Comparison of ENCODE assay signal across 27 cellular contexts in genomic region chrX:149129767-149130166, GRCh38.
DNase-seq lines count a peak whose midpoint lies in the region; ATAC-seq, FAIRE-seq and TF ChIP-seq lines count a peak whose summit lies in the region.
"Had no signal": no experiment of that assay in that cellular context is flagged by ENCODE, and none has a peak within 500 bp of the region (broad histone marks: within the 10 kb centered on the region; RNA-seq: fewer than 3 reads in every experiment).

No MANE protein-coding gene starts in this region.

- RAD21 ChIA-PET in GM12878 (lab: Charles Lee; ENCODE audit: unreplicated experiment), result interaction anchor here (0.6 kb wide), 1 partner anchor 155 kb away, joined by 3 read pairs; no protein-coding TSS in a partner anchor

- 24% methylated on average over 5 of the region's 5 CpGs for WGBS in GM12878 (ENCODE audit: insufficient coverage, insufficient replicate concordance, low lambda C conversion rate, missing lambda C conversion rate)

- no peak overlapping the region for H2AFZ ChIP-seq in GM12878 (ENCODE audit: control insufficient read depth, low read depth, low read length)
- H2AFZ ChIP-seq: PC-9 had no signal

- no peak for FAIRE-seq in GM12878 (lab: Jason Lieb, UNC)
- FAIRE-seq: A549 had no signal

- intact Hi-C loops in GM12878 (cut with micrococcal nuclease; ENCODE audit: unreplicated experiment), result loop anchor here (10.0 kb wide), 2 partner anchors 155 to 215 kb away; no protein-coding TSS in a partner anchor
- intact Hi-C loops in left ventricle myocardium superior (cut with micrococcal nuclease), result no loop called here
- intact Hi-C loops in colonic mucosa (cut with DNase I), result no loop called here

- POLR2A ChIA-PET in HEK293 (lab: Yijun Ruan, JAX), result no interaction called here
- POLR2A ChIA-PET in GM12878 (lab: Charles Lee), result interaction anchor here (0.8 kb wide), 1 partner anchor 89 kb away, joined by 3 read pairs; no protein-coding TSS in a partner anchor

- H3K4me1 ChIP-seq in HEK293 (ENCODE audit: control insufficient read depth, insufficient read depth, low read length) (peaks cover 6% of the 10 kb centered on the region; the same call in 1 of the 2 replicates), GM12878 (ENCODE audit: control insufficient read depth, insufficient read depth, low read length) (no peaks in the 10 kb centered on the region), colonic mucosa (no peaks in the 10 kb centered on the region)
- H3K4me1 ChIP-seq: A549, gastroesophageal sphincter, upper lobe of left lung had no signal

- H3K27me3 ChIP-seq in GM12878 (replicated peaks in 1 of 2; ENCODE audit: control insufficient read depth in 2 of 2, insufficient read depth in 2 of 2, low read length in 1 of 2) (no peaks in the 10 kb centered on the region), colonic mucosa (no peaks in the 10 kb centered on the region)
- H3K27me3 ChIP-seq: gastroesophageal sphincter, neutrophil, upper lobe of left lung had no signal

- peak; percentile 66 for ATAC-seq in GM12878
- no peak for ATAC-seq in left ventricle myocardium superior
- ATAC-seq in GM21619 (IDR thresholded peaks at IDR 0.05; ENCODE audit: unreplicated experiment), result no peak
- ATAC-seq: A549, esophagus mucosa, gastroesophageal sphincter had no signal

- in situ Hi-C loops in GM12878 (cut with MboI), result no loop called here

- CTCF ChIA-PET in HEK293 (lab: Yijun Ruan, JAX) (no interaction called here), GM12878 (lab: Yijun Ruan, JAX) (no interaction called here)

- TF ChIP-seq CTCF in HEK293 (tag by site-specific recombination; IDR thresholded peaks at IDR 0.05) (no peak), GM12878 (IDR thresholded peaks at IDR 0.05 in 2 of 3, conservative IDR thresholded peaks at IDR 0.05 in 1 of 3; ENCODE audit: control insufficient read depth in 2 of 3, extremely low read depth in 1 of 3, insufficient read depth in 1 of 3, low read depth in 3 of 3, low read length in 3 of 3) (no peak), colonic mucosa (IDR thresholded peaks at IDR 0.05) (no peak)

- no peak for TF ChIP-seq EP300 in GM12878 (IDR thresholded peaks at IDR 0.05; ENCODE audit: borderline replicate concordance in 1 of 2, control insufficient read depth in 1 of 2, low read depth in 2 of 2, low read length in 2 of 2)

- no peak overlapping the region for H3K27ac ChIP-seq in HEK293 (ENCODE audit: extremely low read depth, low read depth, low read length)
- H3K27ac ChIP-seq in GM12878 (ENCODE audit: control insufficient read depth, insufficient read depth), result no peak overlapping the region
- no peak overlapping the region for H3K27ac ChIP-seq in colonic mucosa
- H3K27ac ChIP-seq: A549, gastroesophageal sphincter, neutrophil, PC-9, upper lobe of left lung had no signal

- no peaks in the 10 kb centered on the region for H4K20me1 ChIP-seq in GM12878 (ENCODE audit: control insufficient read depth, insufficient read depth)

- H3K9me3 ChIP-seq in HEK293 (ENCODE audit: control insufficient read depth, insufficient read depth, low read depth, low read length) (no peaks in the 10 kb centered on the region), GM12878 (replicated peaks; ENCODE audit: control insufficient read depth, insufficient read depth, low read length) (no peaks in the 10 kb centered on the region), colonic mucosa (no peaks in the 10 kb centered on the region)
- H3K9me3 ChIP-seq: A549, gastroesophageal sphincter, neutrophil, upper lobe of left lung had no signal

- BruUV-seq in GM12878 (replicated peaks; lab: Mats Ljungman, UMichigan), result no TSS peak

- no peak overlapping the region for H3K4me2 ChIP-seq in GM12878 (ENCODE audit: control insufficient read depth, insufficient read depth)
- H3K4me2 ChIP-seq: A549, PC-9 had no signal

- H3K4me3 ChIP-seq in HEK293 (ENCODE audit: low read depth, low read length) (no peak overlapping the region), GM12878 (no peak overlapping the region), colonic mucosa (no peak overlapping the region)
- H3K4me3 ChIP-seq: A549, gastroesophageal sphincter, PC-9, upper lobe of left lung had no signal

- DNase-seq in A172 (ENCODE audit: low spot score) (peak; percentile 21), GM12878 (ENCODE audit: low read depth, low spot score) (no peak), left kidney (ENCODE audit: low read depth, low spot score) (peak; percentile 71), dedifferentiated amniotic fluid mesenchymal stem cell (ENCODE audit: extremely low spot score) (no peak), left ventricle myocardium superior (no peak), colonic mucosa (no peak)
- DNase-seq: activated B cell treated with CpG ODN at 0.5 μM for 24 hours; activated CD4-positive, alpha-beta T cell treated with anti-CD3 and anti-CD28 coated beads, Interleukin-2, amount 50 U/mL, for 48 hours; activated CD8-positive, alpha-beta memory T cell treated with anti-CD3 and anti-CD28 coated beads, Interleukin-2, amount 50 U/mL, for 4 hours; cerebellar nuclear complex; DMS79 treated with DMSO at 0.1 percent for 48 hours; effector memory CD4-positive, alpha-beta T cell; HCEC 1CT; hypothalamus; KBM-7; MV-4-11; NCI-H510A treated with DMSO at 0.1 percent for 48 hours; PC-9; SHP77 treated with DMSO at 0.1 percent for 48 hours; T-helper 9 cell; upper lobe of left lung had no signal

- H3K36me3 ChIP-seq in HEK293 (ENCODE audit: control insufficient read depth in 2 of 2, insufficient read depth in 1 of 2, low read length in 2 of 2) (no peaks in the 10 kb centered on the region), GM12878 (ENCODE audit: control insufficient read depth in 2 of 2, insufficient read depth in 2 of 2, low read length in 1 of 2) (no peaks in the 10 kb centered on the region), colonic mucosa (no peaks in the 10 kb centered on the region)
- H3K36me3 ChIP-seq: gastroesophageal sphincter, neutrophil, upper lobe of left lung had no signal

- no peaks in the 10 kb centered on the region for H3K79me2 ChIP-seq in GM12878 (ENCODE audit: control insufficient read depth, insufficient read depth, low read length)

- H3K9ac ChIP-seq in GM12878 (ENCODE audit: control insufficient read depth, insufficient read depth, low read length) (no peak overlapping the region), colonic mucosa (ENCODE audit: low read depth in 2 of 2, low read length in 2 of 2) (no peak overlapping the region)

- TF ChIP-seq POLR2A in GM12878 (IDR thresholded peaks at IDR 0.05; ENCODE audit: low read depth, low read length), result no peak

- TF ChIP-seq RAD21 in GM12878 (IDR thresholded peaks at IDR 0.05; ENCODE audit: insufficient read depth, low read depth, low read length), result no peak

- SMC1A ChIA-PET in GM12878 (lab: Charles Lee; ENCODE audit: uncharacterized antibody, unreplicated experiment), result interaction anchor here (1.1 to 1.6 kb wide), 6 partner anchors 9 to 123 kb away, joined by 3 to 7 read pairs (median 4); no protein-coding TSS in a partner anchor

TF ChIP-seq in HEK293, 187 proteins besides CTCF, POLR2A, EP300 and RAD21 (continues in another document):
- TF ChIP-seq TRIM28 (IDR thresholded peaks at IDR 0.05; ENCODE audit: borderline replicate concordance, low read length) (peak; percentile 97; the same call in 1 of the 2 replicates), INSM2 (tag by site-specific recombination; IDR thresholded peaks at IDR 0.05) (0 out of 2 replicates have a peak, but pooled peaks have one; percentile 19), MEIS1 (CRISPR knock-in tag; IDR thresholded peaks at IDR 0.05; ENCODE audit: borderline replicate concordance) (0 out of 2 replicates have a peak, but pooled peaks have one; percentile 33)

TF ChIP-seq in GM12878, 131 proteins besides CTCF, POLR2A, EP300 and RAD21 (continues in another document):
- no peak for TF ChIP-seq EZH2 (IDR thresholded peaks at IDR 0.05; ENCODE audit: borderline replicate concordance, control insufficient read depth, low read depth, low read length)
- TF ChIP-seq MEF2A (IDR thresholded peaks at IDR 0.05; ENCODE audit: insufficient read depth, low read depth, low read length), result no peak
- TF ChIP-seq REST (IDR thresholded peaks at IDR 0.05; ENCODE audit: low read depth, low read length), result no peak
- TF ChIP-seq FOS (IDR thresholded peaks at IDR 0.05; ENCODE audit: borderline replicate concordance, extremely low read depth, insufficient read length), result no peak
- no peak for TF ChIP-seq KLF5 (IDR thresholded peaks at IDR 0.05; ENCODE audit: partially characterized antibody)
- TF ChIP-seq BACH1 (IDR thresholded peaks at IDR 0.05; ENCODE audit: borderline replicate concordance), result no peak
- no peak for TF ChIP-seq ZNF217 (IDR thresholded peaks at IDR 0.05)
- no peak for TF ChIP-seq MXI1 (IDR thresholded peaks at IDR 0.05; ENCODE audit: low read depth, low read length)
- no peak for TF ChIP-seq RB1 (IDR thresholded peaks at IDR 0.05; ENCODE audit: borderline replicate concordance)
- TF ChIP-seq SMC3 (IDR thresholded peaks at IDR 0.05; ENCODE audit: borderline replicate concordance, low read length), result no peak
- no peak for TF ChIP-seq SP1 (IDR thresholded peaks at IDR 0.05; ENCODE audit: low read depth, low read length)
- TF ChIP-seq SIX5 (IDR thresholded peaks at IDR 0.05; ENCODE audit: low read depth, low read length, severe bottlenecking), result no peak
- TF ChIP-seq MEF2B (IDR thresholded peaks at IDR 0.05; ENCODE audit: partially characterized antibody, poor library complexity, severe bottlenecking), result no peak

Comparison
In these comparisons a context has a peak if more than half of its experiments do, and no peak if none do; other contexts are left out.
1. DNase-seq: peak in A172 (single experiment) and left kidney (single experiment); none in GM12878 (single experiment), dedifferentiated amniotic fluid mesenchymal stem cell (single experiment), left ventricle myocardium superior (single experiment) and colonic mucosa (single experiment).